In the genomic region with DNA sequence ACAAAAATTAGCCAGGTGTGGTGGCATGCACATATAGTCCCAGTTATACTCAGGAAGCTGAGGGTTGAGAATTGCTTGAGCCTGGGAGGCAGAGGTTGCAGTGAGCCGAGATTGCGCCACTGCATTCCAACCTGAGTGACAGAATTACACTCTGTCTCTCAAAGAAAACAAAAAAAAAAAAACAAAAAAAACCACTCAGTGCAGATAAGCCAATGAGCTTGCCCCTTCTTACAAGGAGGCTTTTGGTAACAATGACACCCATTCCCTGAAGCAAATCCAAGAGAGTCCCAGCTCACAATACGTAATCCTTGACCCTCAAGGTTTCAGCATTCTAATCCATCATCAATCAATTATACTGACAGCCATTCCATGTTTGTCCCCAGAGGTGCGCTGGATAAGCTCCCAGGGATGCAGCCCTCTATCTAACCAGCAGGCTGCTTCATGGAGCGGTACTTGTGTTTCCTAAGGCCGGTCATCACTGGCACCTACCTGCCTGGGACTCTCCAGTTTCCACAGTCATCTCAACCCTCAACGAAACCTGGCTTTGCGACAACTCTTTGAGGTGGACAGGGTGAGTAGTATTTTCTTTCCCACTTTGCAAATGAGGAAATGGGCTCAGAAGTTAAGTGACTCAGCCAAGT, we compare ENCODE assay signal across 11 cellular contexts. TPM values are rescaled to one million over a fixed set of nuclear protein-coding genes. Genes with fewer than 3 reads are reported as not detected.
DNase-seq lines count a peak whose midpoint lies in the region; ATAC-seq and TF ChIP-seq lines count a peak whose summit lies in the region.
"Had no signal": no experiment of that assay in that cellular context is flagged by ENCODE, and none has a peak within 500 bp of the region (broad histone marks: within the 10 kb centered on the region; RNA-seq: fewer than 3 reads in every experiment).

No MANE protein-coding gene starts in this region.

- H3K9ac ChIP-seq in HCT116 (ENCODE audit: low read length) (no peak overlapping the region), skeletal muscle satellite cell (ENCODE audit: low read depth, low read length) (no peak overlapping the region)

- no peaks in the 10 kb centered on the region for H3K27me3 ChIP-seq in HCT116 (ENCODE audit: insufficient read depth, low read length)
- no peaks in the 10 kb centered on the region for H3K27me3 ChIP-seq in Panc1 (ENCODE audit: control insufficient read depth, insufficient read depth, low read length)
- no peaks in the 10 kb centered on the region for H3K27me3 ChIP-seq in skeletal muscle satellite cell (ENCODE audit: control insufficient read depth, insufficient read depth, low read length)
- H3K27me3 ChIP-seq: spleen had no signal

- DNase-seq in HCT116 (ENCODE audit: low read depth, low spot score) (no peak), Panc1 (ENCODE audit: low read depth, low spot score) (no peak), fibroblast of gingiva (ENCODE audit: low read depth) (peak; percentile 36), NCI-H2029 treated with DMSO at 0.1 percent for 48 hours (lab: John Stamatoyannopoulos, UW) (no peak)
- DNase-seq in stimulated activated CD4-positive, alpha-beta T cell treated with anti-CD3 and anti-CD28 coated beads, Interleukin-2, amount 100 ng/mL, for 48 hours = no peak
- DNase-seq: activated effector memory CD4-positive, alpha-beta T cell treated with anti-CD3 and anti-CD28 coated beads, Interleukin-2, amount 50 U/mL, for 16 hours; GOT3; NCI-H146; spleen had no signal

- no peak overlapping the region for H3K4me3 ChIP-seq in HCT116 (replicated peaks in 1 of 2; ENCODE audit: low read depth in 1 of 2, low read length in 2 of 2)
- no peak overlapping the region for H3K4me3 ChIP-seq in Panc1 (ENCODE audit: low read depth in 2 of 2, low read length in 2 of 2)
- H3K4me3 ChIP-seq in skeletal muscle satellite cell (ENCODE audit: low read length) = no peak overlapping the region
- H3K4me3 ChIP-seq: spleen had no signal

- H3K36me3 ChIP-seq in HCT116 (ENCODE audit: control insufficient read depth in 1 of 2, insufficient read depth in 2 of 2, low read length in 2 of 2) (peaks cover 56 to 69% of the 10 kb centered on the region in 2 experiments; a peak in 3 of 4 replicates), Panc1 (ENCODE audit: control insufficient read depth, insufficient read depth, low read length) (peaks cover 8% of the 10 kb centered on the region), skeletal muscle satellite cell (ENCODE audit: insufficient read depth, low read length) (peaks cover 68% of the 10 kb centered on the region)

- H4K20me1 ChIP-seq in HCT116 (ENCODE audit: insufficient read depth) = 0 out of 2 replicates have a peak, but pooled peaks cover 3% of the 10 kb centered on the region

- BruUV-seq in HCT116 (replicated peaks; lab: Mats Ljungman, UMichigan) (no TSS peak), Panc1 (replicated peaks; lab: Mats Ljungman, UMichigan) (no TSS peak)

- H3K9me3 ChIP-seq in HCT116 (ENCODE audit: control insufficient read depth in 1 of 2, insufficient read depth in 1 of 2, low read depth in 1 of 2, low read length in 2 of 2) = no peaks in the 10 kb centered on the region
- no peaks in the 10 kb centered on the region for H3K9me3 ChIP-seq in Panc1 (ENCODE audit: control insufficient read depth, insufficient read depth, low read depth, low read length)
- no peaks in the 10 kb centered on the region for H3K9me3 ChIP-seq in skeletal muscle satellite cell (replicated peaks; ENCODE audit: low read length)
- H3K9me3 ChIP-seq: spleen had no signal

- no peak overlapping the region for H2AFZ ChIP-seq in HCT116 (ENCODE audit: low read depth, low read length, poor library complexity, severe bottlenecking)

- in situ Hi-C loops in Panc1 (cut with HindIII; ENCODE audit: low pct_unique_long_range_greater_than_20kb, low sequenced_read_pairs) = no loop called here

- 0 out of 6 replicates have a peak, but pooled peaks of 1 of the 3 experiments have one; percentile 11 for TF ChIP-seq CTCF in HCT116 (IDR thresholded peaks at IDR 0.05 in 2 of 3, conservative IDR thresholded peaks at IDR 0.05 in 1 of 3; ENCODE audit: borderline replicate concordance in 1 of 3, insufficient read depth in 1 of 3, low read depth in 2 of 3, low read length in 2 of 3)
- TF ChIP-seq CTCF in Panc1 (IDR thresholded peaks at IDR 0.05) = no peak

- peaks cover 0 to 9% of the 10 kb centered on the region in 2 experiments; a peak in 1 of 4 replicates for H3K4me1 ChIP-seq in HCT116 (ENCODE audit: control insufficient read depth in 1 of 2, insufficient read depth in 2 of 2, low read length in 2 of 2)
- H3K4me1 ChIP-seq in Panc1 (ENCODE audit: control insufficient read depth, insufficient read depth, low read length) = no peaks in the 10 kb centered on the region
- H3K4me1 ChIP-seq in skeletal muscle satellite cell (ENCODE audit: control insufficient read depth, insufficient read depth, low read length) = peaks cover 18% of the 10 kb centered on the region

- no peak for TF ChIP-seq POLR2A in HCT116 (IDR thresholded peaks at IDR 0.05; ENCODE audit: borderline replicate concordance, extremely low read depth, insufficient read depth, insufficient read length)

- RAD21 ChIA-PET in HCT116 (lab: Charles Lee; ENCODE audit: low non-redundant PET in 1 of 2, low total read pairs in 2 of 2, uncharacterized antibody in 2 of 2, unreplicated experiment in 2 of 2) = no interaction called here

- ATAC-seq in HCT116 (peak; percentile 57), Panc1 (peak; percentile 54), HG03097 (IDR thresholded peaks at IDR 0.05; ENCODE audit: low FRiP score, unreplicated experiment) (no peak)

- intact Hi-C loops in HCT116 (cut with micrococcal nuclease) (loop anchor here (5.0 kb wide), 1 partner anchor 65 kb away; the partner anchor contains the start of gene RAB35), Panc1 (cut with micrococcal nuclease; ENCODE audit: unreplicated experiment) (no loop called here)

- no peak overlapping the region for H3K27ac ChIP-seq in HCT116 (ENCODE audit: low read depth, low read length)
- no peak overlapping the region for H3K27ac ChIP-seq in Panc1 (ENCODE audit: low read length)
- H3K27ac ChIP-seq: spleen had no signal

- H3K4me2 ChIP-seq in HCT116 (ENCODE audit: low read length) (no peak overlapping the region), skeletal muscle satellite cell (ENCODE audit: low read length) (peak overlapping the region; percentile 10)

- H3K79me2 ChIP-seq in HCT116 (ENCODE audit: insufficient read depth, low read length) = peaks cover 89% of the 10 kb centered on the region

- POLR2A ChIA-PET in HCT116 (lab: Charles Lee) = no interaction called here
- POLR2A ChIA-PET in Panc1 (lab: Charles Lee) = interaction anchor here (0.5 to 0.6 kb wide), 2 partner anchors 109 to 164 kb away, joined by 3 to 14 read pairs; no protein-coding TSS in a partner anchor

- no peak for TF ChIP-seq RAD21 in HCT116 (IDR thresholded peaks at IDR 0.05; ENCODE audit: low read depth)

- no peaks in the 10 kb centered on the region for H3K9me2 ChIP-seq in HCT116 (ENCODE audit: insufficient read depth)

- CTCF ChIA-PET in HCT116 (lab: Charles Lee) = no interaction called here
- CTCF ChIA-PET in Panc1 (lab: Charles Lee) = interaction anchor here (0.7 kb wide), 1 partner anchor 39 kb away, joined by 7 read pairs; no protein-coding TSS in a partner anchor

TF ChIP-seq in HCT116, 20 proteins besides CTCF, POLR2A, EP300 and RAD21:
- TF ChIP-seq ZFX (IDR thresholded peaks at IDR 0.05) = no peak
- no peak for TF ChIP-seq ELF1 (IDR thresholded peaks at IDR 0.05; ENCODE audit: borderline replicate concordance, low read depth)
- no peak for TF ChIP-seq EZH2phosphoT487 (IDR thresholded peaks at IDR 0.05; ENCODE audit: borderline replicate concordance)
- TF ChIP-seq, protein P1, sequence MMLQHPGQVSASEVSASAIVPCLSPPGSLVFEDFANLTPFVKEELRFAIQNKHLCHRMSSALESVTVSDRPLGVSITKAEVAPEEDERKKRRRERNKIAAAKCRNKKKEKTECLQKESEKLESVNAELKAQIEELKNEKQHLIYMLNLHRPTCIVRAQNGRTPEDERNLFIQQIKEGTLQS (IDR thresholded peaks at IDR 0.05) = no peak
- TF ChIP-seq, protein P2, sequence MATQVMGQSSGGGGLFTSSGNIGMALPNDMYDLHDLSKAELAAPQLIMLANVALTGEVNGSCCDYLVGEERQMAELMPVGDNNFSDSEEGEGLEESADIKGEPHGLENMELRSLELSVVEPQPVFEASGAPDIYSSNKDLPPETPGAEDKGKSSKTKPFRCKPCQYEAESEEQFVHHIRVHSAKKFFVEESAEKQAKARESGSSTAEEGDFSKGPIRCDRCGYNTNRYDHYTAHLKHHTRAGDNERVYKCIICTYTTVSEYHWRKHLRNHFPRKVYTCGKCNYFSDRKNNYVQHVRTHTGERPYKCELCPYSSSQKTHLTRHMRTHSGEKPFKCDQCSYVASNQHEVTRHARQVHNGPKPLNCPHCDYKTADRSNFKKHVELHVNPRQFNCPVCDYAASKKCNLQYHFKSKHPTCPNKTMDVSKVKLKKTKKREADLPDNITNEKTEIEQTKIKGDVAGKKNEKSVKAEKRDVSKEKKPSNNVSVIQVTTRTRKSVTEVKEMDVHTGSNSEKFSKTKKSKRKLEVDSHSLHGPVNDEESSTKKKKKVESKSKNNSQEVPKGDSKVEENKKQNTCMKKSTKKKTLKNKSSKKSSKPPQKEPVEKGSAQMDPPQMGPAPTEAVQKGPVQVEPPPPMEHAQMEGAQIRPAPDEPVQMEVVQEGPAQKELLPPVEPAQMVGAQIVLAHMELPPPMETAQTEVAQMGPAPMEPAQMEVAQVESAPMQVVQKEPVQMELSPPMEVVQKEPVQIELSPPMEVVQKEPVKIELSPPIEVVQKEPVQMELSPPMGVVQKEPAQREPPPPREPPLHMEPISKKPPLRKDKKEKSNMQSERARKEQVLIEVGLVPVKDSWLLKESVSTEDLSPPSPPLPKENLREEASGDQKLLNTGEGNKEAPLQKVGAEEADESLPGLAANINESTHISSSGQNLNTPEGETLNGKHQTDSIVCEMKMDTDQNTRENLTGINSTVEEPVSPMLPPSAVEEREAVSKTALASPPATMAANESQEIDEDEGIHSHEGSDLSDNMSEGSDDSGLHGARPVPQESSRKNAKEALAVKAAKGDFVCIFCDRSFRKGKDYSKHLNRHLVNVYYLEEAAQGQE (IDR thresholded peaks at IDR 0.05; ENCODE audit: low read depth) = no peak
- TF ChIP-seq POLR2AphosphoS5 (IDR thresholded peaks at IDR 0.05; ENCODE audit: low read depth, low read length) = no peak
- no peak for TF ChIP-seq SRF (IDR thresholded peaks at IDR 0.05; ENCODE audit: low read depth)
- no peak for TF ChIP-seq YY1 (IDR thresholded peaks at IDR 0.05; ENCODE audit: extremely low read depth, insufficient replicate concordance, low read depth, low read length)

RNA-seq across cellular contexts. Expression of gene GCN1, which starts 12.4 kb away (rescaled TPM):
- total RNA-seq in HCT116 (2021; ENCODE audit: unreplicated experiment) = 184 TPM
- 94.9 and 100 TPM in 2 replicates for polyA plus RNA-seq in HCT116 (2012)
- 175 TPM for total RNA-seq in Panc1 (2021; ENCODE audit: unreplicated experiment)
- 125 TPM for polyA plus RNA-seq in Panc1 (2012; ENCODE audit: insufficient read length)
- 117 and 149 TPM in 2 replicates for total RNA-seq in skeletal muscle satellite cell (2012; rRNA removed)

RNA-seq across cellular contexts. Expression of gene RPLP0, which starts 18.8 kb away (rescaled TPM):
- total RNA-seq in HCT116 (2021; ENCODE audit: unreplicated experiment) (4,123 TPM), Panc1 (2021; ENCODE audit: unreplicated experiment) (2,628 TPM)
- polyA plus RNA-seq in HCT116 (2012) = 6,734 and 7,674 TPM in 2 replicates
- polyA plus RNA-seq in Panc1 (2012; ENCODE audit: insufficient read length) = 4,062 TPM
- 2,666 and 4,433 TPM in 2 replicates for total RNA-seq in skeletal muscle satellite cell (2012; rRNA removed)
